8 cellular contexts compared by ENCODE assay signal in the genomic region with DNA sequence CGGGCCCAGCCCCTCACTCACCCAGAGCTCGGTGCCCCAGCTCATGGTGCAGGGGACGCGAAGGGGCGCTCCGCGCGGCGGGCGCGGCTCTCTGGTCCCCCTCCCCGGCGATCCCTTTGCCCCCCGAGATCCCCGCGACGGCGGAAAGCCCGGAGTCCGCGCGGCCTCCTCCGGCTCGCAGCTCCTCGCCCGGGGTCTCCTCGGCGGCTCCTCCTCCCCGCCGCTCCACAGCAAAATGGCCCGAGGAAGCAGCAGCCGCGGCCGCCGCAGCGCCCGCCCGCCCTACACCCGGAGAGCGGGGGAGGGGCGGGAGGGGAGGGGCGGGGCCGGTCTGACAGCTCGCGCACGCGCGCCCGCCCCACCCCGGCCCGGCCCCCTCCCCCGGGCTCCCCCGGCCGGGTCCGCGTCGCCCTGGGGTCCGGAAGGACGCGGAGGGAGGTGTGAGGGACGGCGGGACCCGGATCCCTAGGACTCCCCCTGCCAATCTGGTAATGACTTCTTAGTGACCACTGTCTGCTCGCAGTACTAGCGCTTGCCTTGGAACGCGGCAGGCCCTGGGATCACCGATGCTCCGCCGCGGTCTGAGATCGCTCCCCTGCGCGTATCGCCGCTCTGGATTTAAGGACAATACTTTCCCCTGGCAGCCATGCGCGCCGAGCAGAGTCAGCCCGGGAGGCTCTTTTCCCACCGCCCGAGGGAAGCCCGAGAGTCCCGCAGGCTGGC. TPM values are rescaled to one million over a fixed set of nuclear protein-coding genes. Genes with fewer than 3 reads are reported as not detected.
DNase-seq lines count a peak whose midpoint lies in the region; ATAC-seq and TF ChIP-seq lines count a peak whose summit lies in the region.

A gene (minus strand): TSS at position 259 of the 723 bp plus-strand sequence. CDS start 214 bp downstream, at position 45.

- H3K27ac Mint-ChIP-seq in CD4-positive, alpha-beta T cell: peak within 1 kb of the TSS; percentile 99
- peak within 1 kb of the TSS; percentile 99 for H3K27ac Mint-ChIP-seq in T-helper 1 cell treated with Interleukin-12 subunit alpha and Interleukin-12 subunit beta and Interleukin-4 antibody, amounts not matched to agents 30 μg/mL and 1 μg/mL, for 36 hours

- no peaks in the 10 kb centered on the region for H3K36me3 ChIP-seq in adrenal gland (replicated peaks in 1 of 2)
- no peaks in the 10 kb centered on the region for H3K36me3 ChIP-seq in heart right ventricle
- no peaks in the 10 kb centered on the region for H3K36me3 ChIP-seq in transverse colon

- no peaks in the 10 kb centered on the region for H3K27me3 ChIP-seq in CD4-positive, alpha-beta T cell (ENCODE audit: control insufficient read depth, insufficient read depth, low read length)
- H3K27me3 ChIP-seq in adrenal gland: no peaks in the 10 kb centered on the region
- no peaks in the 10 kb centered on the region for H3K27me3 ChIP-seq in heart right ventricle
- H3K27me3 ChIP-seq in transverse colon: no peaks in the 10 kb centered on the region

- POLR2A ChIA-PET in CD4-positive, alpha-beta T cell (lab: Charles Lee): interaction anchor here (0.6 to 9.2 kb wide), 16 partner anchors 10 to 208 kb away, joined by 3 to 206 read pairs (median 6); a partner anchor contains a TSS

- WGBS in adrenal gland, 4 donors: 0 to 1% (median 0%) methylated on average over 2 to 83 of the region's 84 CpGs
- WGBS in heart right ventricle, 2 donors: 1% methylated on average over 63 to 83 of the region's 84 CpGs
- WGBS in transverse colon (ENCODE audit: low coverage in 1 of 2), 2 donors: 0% methylated on average over 29 of the region's 84 CpGs; no CpG with 5 or more reads in 1 of the 2 donors

- TF ChIP-seq POLR2A in adrenal gland (IDR thresholded peaks at IDR 0.05) (peak; percentile 66 to 75), transverse colon (IDR thresholded peaks at IDR 0.05) (peak; percentile 87)

- H3K4me3 ChIP-seq in adrenal gland: peak within 1 kb of the TSS; percentile 37 to 95 (median 77)
- peak within 1 kb of the TSS; percentile 66 to 96 (median 90) for H3K4me3 ChIP-seq in heart right ventricle
- peak within 1 kb of the TSS; percentile 72 to 99 (median 88) for H3K4me3 ChIP-seq in transverse colon

- no peak for TF ChIP-seq CTCF in CD4-positive, alpha-beta T cell (IDR thresholded peaks at IDR 0.05)
- peak in 2 of 6 experiments; percentile 17 to 21 for TF ChIP-seq CTCF in adrenal gland (IDR thresholded peaks at IDR 0.05)
- TF ChIP-seq CTCF in heart right ventricle (IDR thresholded peaks at IDR 0.05): no peak
- TF ChIP-seq CTCF in transverse colon (IDR thresholded peaks at IDR 0.05): no peak

- ATAC-seq in CD4-positive, alpha-beta T cell (ENCODE audit: poor library complexity): peak; percentile 66
- peak; percentile 39 for ATAC-seq in GM19452 (IDR thresholded peaks at IDR 0.05; ENCODE audit: unreplicated experiment)
- peak; percentile 93 to 97 (median 96) for ATAC-seq in heart right ventricle

- H3K4me1 Mint-ChIP-seq in CD4-positive, alpha-beta T cell (ENCODE audit: low read depth): peaks cover 71% of the 10 kb centered on the region
- peaks cover 41% of the 10 kb centered on the region for H3K4me1 Mint-ChIP-seq in T-helper 1 cell treated with Interleukin-12 subunit alpha and Interleukin-12 subunit beta and Interleukin-4 antibody, amounts not matched to agents 30 μg/mL and 1 μg/mL, for 36 hours (ENCODE audit: low read depth)

- H3K27ac ChIP-seq in CD4-positive, alpha-beta T cell (ENCODE audit: low read depth, low read length): peak within 1 kb of the TSS; percentile 88
- peak within 1 kb of the TSS; percentile 57 to 96 (median 89) for H3K27ac ChIP-seq in adrenal gland
- H3K27ac ChIP-seq in heart right ventricle: peak within 1 kb of the TSS; percentile 75 to 99 (median 94)
- H3K27ac ChIP-seq in transverse colon: peak within 1 kb of the TSS; percentile 92 to 100 (median 97)

- DNase-seq in CD4-positive, alpha-beta T cell: peak; percentile 69 to 83 (median 77)
- DNase-seq in M059J (ENCODE audit: low read depth): peak; percentile 72
- peak; percentile 76 to 87 (median 82) for DNase-seq in adrenal gland
- DNase-seq in heart right ventricle: peak; percentile 81 to 84
- peak; percentile 66 to 97 (median 78) for DNase-seq in posterior cingulate gyrus
- DNase-seq in transverse colon: peak; percentile 84

- TF ChIP-seq EP300 in transverse colon (IDR thresholded peaks at IDR 0.05; ENCODE audit: low read depth): no peak

- H3K9me3 ChIP-seq in CD4-positive, alpha-beta T cell (ENCODE audit: control insufficient read depth, low read length): no peaks in the 10 kb centered on the region
- H3K9me3 ChIP-seq in adrenal gland (replicated peaks in 1 of 3) (no peaks in the 10 kb centered on the region), heart right ventricle (no peaks in the 10 kb centered on the region), transverse colon (no peaks in the 10 kb centered on the region)

- H3K36me3 Mint-ChIP-seq in CD4-positive, alpha-beta T cell (ENCODE audit: low read depth): peaks cover 24% of the 10 kb centered on the region
- H3K36me3 Mint-ChIP-seq in T-helper 1 cell treated with Interleukin-12 subunit alpha and Interleukin-12 subunit beta and Interleukin-4 antibody, amounts not matched to agents 30 μg/mL and 1 μg/mL, for 36 hours (ENCODE audit: low read depth): peaks cover 11% of the 10 kb centered on the region

- no peaks in the 10 kb centered on the region for H3K27me3 Mint-ChIP-seq in CD4-positive, alpha-beta T cell
- H3K27me3 Mint-ChIP-seq in T-helper 1 cell treated with Interleukin-12 subunit alpha and Interleukin-12 subunit beta and Interleukin-4 antibody, amounts not matched to agents 30 μg/mL and 1 μg/mL, for 36 hours (ENCODE audit: low read depth): no peaks in the 10 kb centered on the region

- in situ Hi-C loops in transverse colon (cut with MboI; ENCODE audit: low pct_ligation_motif_present in 1 of 4, low pct_unique_long_range_greater_than_20kb in 1 of 4, low sequenced_read_pairs in 3 of 4): loop anchor here in 3 of 4 donors (10.0 to 25.0 kb wide), 2 partner anchors 148 to 156 kb away; no protein-coding TSS in a partner anchor

- no peaks in the 10 kb centered on the region for H3K9me3 Mint-ChIP-seq in CD4-positive, alpha-beta T cell
- no peaks in the 10 kb centered on the region for H3K9me3 Mint-ChIP-seq in T-helper 1 cell treated with Interleukin-12 subunit alpha and Interleukin-12 subunit beta and Interleukin-4 antibody, amounts not matched to agents 30 μg/mL and 1 μg/mL, for 36 hours

- H3K4me1 ChIP-seq in adrenal gland (replicated peaks in 1 of 2): peaks cover 10 to 41% of the 10 kb centered on the region in 2 donors
- H3K4me1 ChIP-seq in heart right ventricle: peaks cover 0 to 67% (median 34%) of the 10 kb centered on the region in 9 donors
- H3K4me1 ChIP-seq in transverse colon: peaks cover 17 to 52% (median 29%) of the 10 kb centered on the region in 4 donors

- CTCF ChIA-PET in CD4-positive, alpha-beta T cell (lab: Charles Lee): interaction anchor here (0.6 to 1.2 kb wide), 3 partner anchors 12 to 158 kb away, joined by 3 to 5 read pairs (median 4); no protein-coding TSS in a partner anchor

- peak within 1 kb of the TSS; percentile 100 for H3K4me3 Mint-ChIP-seq in CD4-positive, alpha-beta T cell
- peak within 1 kb of the TSS; percentile 100 for H3K4me3 Mint-ChIP-seq in T-helper 1 cell treated with Interleukin-12 subunit alpha and Interleukin-12 subunit beta and Interleukin-4 antibody, amounts not matched to agents 30 μg/mL and 1 μg/mL, for 36 hours

- intact Hi-C loops in CD4-positive, alpha-beta T cell (cut with DNase I, micrococcal nuclease): loop anchor here (2.0 to 5.0 kb wide), 4 partner anchors 56 to 208 kb away; a partner anchor contains a TSS
- intact Hi-C loops in adrenal gland (cut with DNase I) (loop anchor here in 1 of 2 donors (5.0 kb wide), 1 partner anchor 156 kb away; no protein-coding TSS in a partner anchor), heart right ventricle (cut with DNase I) (loop anchor here in 7 of 10 donors (1.0 to 10.0 kb wide), 5 partner anchors 78 to 158 kb away; no protein-coding TSS in a partner anchor), posterior cingulate gyrus (cut with DNase I) (loop anchor here (2.0 to 10.0 kb wide), 2 partner anchors 78 to 158 kb away; no protein-coding TSS in a partner anchor), transverse colon (cut with DNase I; ENCODE audit: low total_unique reads) (loop anchor here (5.0 kb wide), 1 partner anchor 96 kb away; no protein-coding TSS in a partner anchor)

RNA-seq across cellular contexts. Expression of the gene that starts here (rescaled TPM):
- total RNA-seq in CD4-positive, alpha-beta T cell: 100 to 1,000 TPM; 166 to 181 TPM
- total RNA-seq in M059J (2014; rRNA removed; shearing (Covaris generic)): 7.2 and 24.2 TPM in 2 replicates
- total RNA-seq in adrenal gland: 10 to 100 TPM; 22.6 to 40.4 (median 27.3) TPM
- 10 to 100 TPM; 15.3 to 26.2 (median 19.9) TPM for polyA plus RNA-seq in adrenal gland
- 10 to 100 TPM; 19.1 to 38.4 (median 23.8) TPM for total RNA-seq in heart right ventricle
- polyA plus RNA-seq in heart right ventricle: 10 to 100 TPM in 1 of 2 donors, 1 to 10 TPM in 1; 7.4 to 10.3 TPM
- total RNA-seq in transverse colon: 100 to 1,000 TPM in 1 of 4 donors, 10 to 100 TPM in 3; 38.5 to 114 (median 62.9) TPM

Comparison
In these comparisons a context has a peak if more than half of its experiments do, and no peak if none do; other contexts are left out.
1. Peak in every context shown above with its lines: DNase-seq, ATAC-seq, H3K4me3 ChIP-seq and H3K27ac ChIP-seq.
2. ATAC-seq: peak in every context shown above with its lines; median percentile 96 in heart right ventricle; 66 in CD4-positive, alpha-beta T cell; 39 in GM19452.